ENCODE assay signal across 8 cellular contexts in genomic region chr6:25961619-25962367, GRCh38. TPM values are rescaled to one million over a fixed set of nuclear protein-coding genes. Genes with fewer than 3 reads are reported as not detected.
DNase-seq lines count a peak whose midpoint lies in the region; ATAC-seq and TF ChIP-seq lines count a peak whose summit lies in the region.

No MANE protein-coding gene starts in this region.

- POLR2A ChIA-PET in HCT116 (lab: Charles Lee): interaction anchor here (1.1 to 1.7 kb wide), 4 partner anchors 9 to 60 kb away, joined by 4 to 5 read pairs (median 4); a partner anchor contains a TSS

- peak overlapping the region; percentile 82 for H3K4me2 ChIP-seq in HCT116 (ENCODE audit: low read length)

- TSS peak; percentile 91 for BruUV-seq in HCT116 (replicated peaks; lab: Mats Ljungman, UMichigan)

- 41% methylated on average over 5 of the region's 5 CpGs for WGBS in suprapubic skin

- no peaks in the 10 kb centered on the region for H3K27me3 Mint-ChIP-seq in T-helper 17 cell

- TF ChIP-seq EP300 in suprapubic skin (IDR thresholded peaks at IDR 0.05): no peak

- peak overlapping the region; percentile 95 for H2AFZ ChIP-seq in HCT116 (ENCODE audit: low read depth, low read length, poor library complexity, severe bottlenecking)

- H3K36me3 ChIP-seq in HCT116 (ENCODE audit: control insufficient read depth in 1 of 2, insufficient read depth in 2 of 2, low read length in 2 of 2) (peaks cover 6% of the 10 kb centered on the region in 2 experiments; a peak in 3 of 4 replicates), suprapubic skin (peaks cover 11% of the 10 kb centered on the region)

- peak overlapping the region; percentile 57 for H3K27ac ChIP-seq in HCT116 (ENCODE audit: low read depth, low read length)
- H3K27ac ChIP-seq in suprapubic skin: peak overlapping the region; percentile 93

- H3K4me3 ChIP-seq in HCT116 (replicated peaks in 1 of 2; ENCODE audit: low read depth in 1 of 2, low read length in 2 of 2): peak overlapping the region; percentile 62 to 63
- peak overlapping the region; percentile 54 for H3K4me3 ChIP-seq in suprapubic skin

- no peaks in the 10 kb centered on the region for H4K20me1 ChIP-seq in HCT116 (ENCODE audit: insufficient read depth)

- peaks cover 7% of the 10 kb centered on the region for H3K36me3 Mint-ChIP-seq in T-helper 17 cell (ENCODE audit: low read depth)

- H3K9ac ChIP-seq in HCT116 (ENCODE audit: low read length): peak overlapping the region; percentile 66

- no peaks in the 10 kb centered on the region for H3K9me2 ChIP-seq in HCT116 (ENCODE audit: insufficient read depth)

- no peak for DNase-seq in HCT116 (ENCODE audit: low read depth, low spot score)
- no peak for DNase-seq in T-helper 17 cell
- peak; percentile 5 for DNase-seq in germinal center (ENCODE audit: low spot score)
- DNase-seq in suprapubic skin (ENCODE audit: low spot score in 2 of 2): no peak
- no peak for DNase-seq in COR-L47 (lab: John Stamatoyannopoulos, UW)
- no peak for DNase-seq in Kasumi-1 (lab: John Stamatoyannopoulos, UW)
- no peak for DNase-seq in DMS53 treated with DMSO at 0.1 percent for 48 hours (lab: John Stamatoyannopoulos, UW; ENCODE audit: unreplicated experiment)

- peak overlapping the region; percentile 100 for H3K4me3 Mint-ChIP-seq in T-helper 17 cell

- TF ChIP-seq CTCF in HCT116 (IDR thresholded peaks at IDR 0.05 in 2 of 3, conservative IDR thresholded peaks at IDR 0.05 in 1 of 3; ENCODE audit: borderline replicate concordance in 1 of 3, insufficient read depth in 1 of 3, low read depth in 2 of 3, low read length in 2 of 3) (peak in 1 of 3 experiments; percentile 10; a peak in 1 of 6 replicates), suprapubic skin (IDR thresholded peaks at IDR 0.05) (no peak)

- intact Hi-C loops in HCT116 (cut with micrococcal nuclease): no loop called here

- H3K27me3 ChIP-seq in HCT116 (ENCODE audit: insufficient read depth, low read length) (no peaks in the 10 kb centered on the region), suprapubic skin (no peaks in the 10 kb centered on the region)

- RAD21 ChIA-PET in HCT116 (lab: Charles Lee; ENCODE audit: low non-redundant PET in 1 of 2, low total read pairs in 2 of 2, uncharacterized antibody in 2 of 2, unreplicated experiment in 2 of 2): no interaction called here

- H3K4me1 ChIP-seq in HCT116 (ENCODE audit: control insufficient read depth in 1 of 2, insufficient read depth in 2 of 2, low read length in 2 of 2): peaks cover 18 to 29% of the 10 kb centered on the region in 2 experiments
- peaks cover 52% of the 10 kb centered on the region for H3K4me1 ChIP-seq in suprapubic skin

- H3K79me2 ChIP-seq in HCT116 (ENCODE audit: insufficient read depth, low read length): no peaks in the 10 kb centered on the region

- peaks cover 70% of the 10 kb centered on the region for H3K4me1 Mint-ChIP-seq in T-helper 17 cell

- CTCF ChIA-PET in HCT116 (lab: Charles Lee): interaction anchor here (2.1 kb wide), 1 partner anchor 31 kb away, joined by 15 read pairs; no protein-coding TSS in a partner anchor

- H3K9me3 ChIP-seq in HCT116 (ENCODE audit: control insufficient read depth in 1 of 2, insufficient read depth in 1 of 2, low read depth in 1 of 2, low read length in 2 of 2) (peaks cover 3 to 7% of the 10 kb centered on the region in 2 experiments; a peak in 2 of 4 replicates), T-helper 17 cell (ENCODE audit: control insufficient read depth, low read length, poor library complexity, severe bottlenecking) (no peaks in the 10 kb centered on the region), suprapubic skin (no peaks in the 10 kb centered on the region)

- H3K27ac Mint-ChIP-seq in T-helper 17 cell: peak overlapping the region; percentile 98

- TF ChIP-seq RAD21 in HCT116 (IDR thresholded peaks at IDR 0.05; ENCODE audit: low read depth): no peak

- TF ChIP-seq POLR2A in HCT116 (IDR thresholded peaks at IDR 0.05; ENCODE audit: borderline replicate concordance, extremely low read depth, insufficient read depth, insufficient read length): no peak
- TF ChIP-seq POLR2A in suprapubic skin (IDR thresholded peaks at IDR 0.05): no peak

- peak; percentile 54 for ATAC-seq in HCT116
- ATAC-seq in T-helper 17 cell: no peak
- no peak for ATAC-seq in HG02798 (IDR thresholded peaks at IDR 0.05; ENCODE audit: poor library complexity, unreplicated experiment)

TF ChIP-seq in HCT116, 20 proteins besides CTCF, POLR2A, EP300 and RAD21:
- no peak for TF ChIP-seq SP1 (IDR thresholded peaks at IDR 0.05; ENCODE audit: low read depth)
- no peak for TF ChIP-seq CBX3 (IDR thresholded peaks at IDR 0.05; ENCODE audit: low read depth)
- no peak for TF ChIP-seq SIN3A (IDR thresholded peaks at IDR 0.05; ENCODE audit: low read depth)
- TF ChIP-seq YY1 (IDR thresholded peaks at IDR 0.05; ENCODE audit: extremely low read depth, insufficient replicate concordance, low read depth, low read length): no peak
- TF ChIP-seq EGR1 (IDR thresholded peaks at IDR 0.05; ENCODE audit: low read depth): no peak
- no peak for TF ChIP-seq ZNF274 (IDR thresholded peaks at IDR 0.05; ENCODE audit: low read depth, low read length)
- TF ChIP-seq MAX (IDR thresholded peaks at IDR 0.05): no peak
- TF ChIP-seq ATF3 (IDR thresholded peaks at IDR 0.05): no peak
- TF ChIP-seq SRF (IDR thresholded peaks at IDR 0.05; ENCODE audit: low read depth): no peak
- no peak for TF ChIP-seq CEBPB (IDR thresholded peaks at IDR 0.05; ENCODE audit: low read depth)
TF ChIP-seq in HCT116: peak in this region for 0.

RNA-seq across cellular contexts. Expression of gene TRIM38, which starts 0.8 kb away (rescaled TPM):
- total RNA-seq in HCT116 (2021; ENCODE audit: unreplicated experiment) (9.6 TPM), T-helper 17 cell (10 to 100 TPM; 17.5 to 19.9 TPM), suprapubic skin (10 to 100 TPM in 1 of 4 donors, 1 to 10 TPM in 3; 3.9 to 14.9 (median 6.4) TPM)
- polyA plus RNA-seq in HCT116 (2012): 5.0 and 6.2 TPM in 2 replicates

RNA-seq across cellular contexts. Expression of gene SLC17A2, which starts 31.3 kb away (rescaled TPM):
- not detected for total RNA-seq in HCT116 (2021; ENCODE audit: unreplicated experiment)
- not detected in 2 replicates for polyA plus RNA-seq in HCT116 (2012)
- not detected for total RNA-seq in T-helper 17 cell
- total RNA-seq in suprapubic skin: not detected
